ENCODE assay signal across 1 cellular context in genomic region chr1:111592389-111593361, GRCh38.
TF ChIP-seq lines count a peak whose summit lies in the region.

No MANE protein-coding gene starts in this region.

TF ChIP-seq in GM12878, 131 proteins besides CTCF, POLR2A, EP300 and RAD21 (continued from another document and continues in another):
- TF ChIP-seq, protein P1, sequence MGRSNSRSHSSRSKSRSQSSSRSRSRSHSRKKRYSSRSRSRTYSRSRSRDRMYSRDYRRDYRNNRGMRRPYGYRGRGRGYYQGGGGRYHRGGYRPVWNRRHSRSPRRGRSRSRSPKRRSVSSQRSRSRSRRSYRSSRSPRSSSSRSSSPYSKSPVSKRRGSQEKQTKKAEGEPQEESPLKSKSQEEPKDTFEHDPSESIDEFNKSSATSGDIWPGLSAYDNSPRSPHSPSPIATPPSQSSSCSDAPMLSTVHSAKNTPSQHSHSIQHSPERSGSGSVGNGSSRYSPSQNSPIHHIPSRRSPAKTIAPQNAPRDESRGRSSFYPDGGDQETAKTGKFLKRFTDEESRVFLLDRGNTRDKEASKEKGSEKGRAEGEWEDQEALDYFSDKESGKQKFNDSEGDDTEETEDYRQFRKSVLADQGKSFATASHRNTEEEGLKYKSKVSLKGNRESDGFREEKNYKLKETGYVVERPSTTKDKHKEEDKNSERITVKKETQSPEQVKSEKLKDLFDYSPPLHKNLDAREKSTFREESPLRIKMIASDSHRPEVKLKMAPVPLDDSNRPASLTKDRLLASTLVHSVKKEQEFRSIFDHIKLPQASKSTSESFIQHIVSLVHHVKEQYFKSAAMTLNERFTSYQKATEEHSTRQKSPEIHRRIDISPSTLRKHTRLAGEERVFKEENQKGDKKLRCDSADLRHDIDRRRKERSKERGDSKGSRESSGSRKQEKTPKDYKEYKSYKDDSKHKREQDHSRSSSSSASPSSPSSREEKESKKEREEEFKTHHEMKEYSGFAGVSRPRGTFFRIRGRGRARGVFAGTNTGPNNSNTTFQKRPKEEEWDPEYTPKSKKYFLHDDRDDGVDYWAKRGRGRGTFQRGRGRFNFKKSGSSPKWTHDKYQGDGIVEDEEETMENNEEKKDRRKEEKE (IDR thresholded peaks at IDR 0.05), result no peak
- TF ChIP-seq NR2C2 (IDR thresholded peaks at IDR 0.05; ENCODE audit: borderline replicate concordance, control insufficient read depth, insufficient read length, low read depth), result no peak
- TF ChIP-seq POLR2AphosphoS5 (IDR thresholded peaks at IDR 0.05; ENCODE audit: low read length), result peak; percentile 72
- TF ChIP-seq, protein P2, sequence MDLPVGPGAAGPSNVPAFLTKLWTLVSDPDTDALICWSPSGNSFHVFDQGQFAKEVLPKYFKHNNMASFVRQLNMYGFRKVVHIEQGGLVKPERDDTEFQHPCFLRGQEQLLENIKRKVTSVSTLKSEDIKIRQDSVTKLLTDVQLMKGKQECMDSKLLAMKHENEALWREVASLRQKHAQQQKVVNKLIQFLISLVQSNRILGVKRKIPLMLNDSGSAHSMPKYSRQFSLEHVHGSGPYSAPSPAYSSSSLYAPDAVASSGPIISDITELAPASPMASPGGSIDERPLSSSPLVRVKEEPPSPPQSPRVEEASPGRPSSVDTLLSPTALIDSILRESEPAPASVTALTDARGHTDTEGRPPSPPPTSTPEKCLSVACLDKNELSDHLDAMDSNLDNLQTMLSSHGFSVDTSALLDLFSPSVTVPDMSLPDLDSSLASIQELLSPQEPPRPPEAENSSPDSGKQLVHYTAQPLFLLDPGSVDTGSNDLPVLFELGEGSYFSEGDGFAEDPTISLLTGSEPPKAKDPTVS (IDR thresholded peaks at IDR 0.05; ENCODE audit: low read depth, low read length), result peak; percentile 37; the same call in 1 of the 2 replicates
- peak; percentile 99 for TF ChIP-seq MEF2A (IDR thresholded peaks at IDR 0.05; ENCODE audit: insufficient read depth, low read depth, low read length)
- TF ChIP-seq ZNF24 (IDR thresholded peaks at IDR 0.05), result 0 out of 2 replicates have a peak, but pooled peaks have one; percentile 10
- peak; percentile 76; the same call in 2 of the 3 replicates for TF ChIP-seq POU2F2 (IDR thresholded peaks at IDR 0.05; ENCODE audit: borderline replicate concordance, low read depth, low read length)
- peak; percentile 58; the same call in 1 of the 2 replicates for TF ChIP-seq ZBTB33 (IDR thresholded peaks at IDR 0.05)
- no peak for TF ChIP-seq BRCA1 (IDR thresholded peaks at IDR 0.05; ENCODE audit: low read depth, low read length)
- peak; percentile 78; the same call in 1 of the 2 replicates for TF ChIP-seq RB1 (IDR thresholded peaks at IDR 0.05; ENCODE audit: borderline replicate concordance)
- 0 out of 4 replicates have a peak, but pooled peaks of 1 of the 2 experiments have one; percentile 28 for TF ChIP-seq CEBPB (IDR thresholded peaks at IDR 0.05; ENCODE audit: borderline replicate concordance in 1 of 2, low read depth in 2 of 2, low read length in 2 of 2)
- TF ChIP-seq ESRRA (IDR thresholded peaks at IDR 0.05; ENCODE audit: low read length), result no peak
- TF ChIP-seq RFX5 (IDR thresholded peaks at IDR 0.05; ENCODE audit: low read depth, low read length), result peak; percentile 95
- TF ChIP-seq CHD4 (IDR thresholded peaks at IDR 0.05), result no peak
- TF ChIP-seq BHLHE40 (IDR thresholded peaks at IDR 0.05; ENCODE audit: borderline replicate concordance in 1 of 2, low read depth in 2 of 2, low read length in 1 of 2), result peak; percentile 85 to 89; a peak in 3 of 4 replicates
- TF ChIP-seq POLR2AphosphoS2 (IDR thresholded peaks at IDR 0.05; ENCODE audit: low read depth, low read length), result no peak
- peak; percentile 27; the same call in 1 of the 2 replicates for TF ChIP-seq RAD51 (IDR thresholded peaks at IDR 0.05)
- peak; percentile 91 for TF ChIP-seq CHD2 (IDR thresholded peaks at IDR 0.05; ENCODE audit: borderline replicate concordance, low read depth, low read length)
- no peak for TF ChIP-seq MAX (IDR thresholded peaks at IDR 0.05; ENCODE audit: low read depth, low read length)
- no peak for TF ChIP-seq SREBF1 (IDR thresholded peaks at IDR 0.05; ENCODE audit: low read length)
- TF ChIP-seq TCF7 (IDR thresholded peaks at IDR 0.05; ENCODE audit: borderline replicate concordance), result peak; percentile 73
- TF ChIP-seq ATF3 (IDR thresholded peaks at IDR 0.05; ENCODE audit: borderline replicate concordance, extremely low read depth, low read depth, low read length), result no peak
- peak in 1 of 2 experiments; percentile 94; a peak in 2 of 4 replicates for TF ChIP-seq ETV6 (conservative IDR thresholded peaks at IDR 0.05 in 1 of 2, IDR thresholded peaks at IDR 0.05 in 1 of 2; ENCODE audit: borderline replicate concordance in 1 of 2, low read depth in 1 of 2)
- TF ChIP-seq, protein P3, sequence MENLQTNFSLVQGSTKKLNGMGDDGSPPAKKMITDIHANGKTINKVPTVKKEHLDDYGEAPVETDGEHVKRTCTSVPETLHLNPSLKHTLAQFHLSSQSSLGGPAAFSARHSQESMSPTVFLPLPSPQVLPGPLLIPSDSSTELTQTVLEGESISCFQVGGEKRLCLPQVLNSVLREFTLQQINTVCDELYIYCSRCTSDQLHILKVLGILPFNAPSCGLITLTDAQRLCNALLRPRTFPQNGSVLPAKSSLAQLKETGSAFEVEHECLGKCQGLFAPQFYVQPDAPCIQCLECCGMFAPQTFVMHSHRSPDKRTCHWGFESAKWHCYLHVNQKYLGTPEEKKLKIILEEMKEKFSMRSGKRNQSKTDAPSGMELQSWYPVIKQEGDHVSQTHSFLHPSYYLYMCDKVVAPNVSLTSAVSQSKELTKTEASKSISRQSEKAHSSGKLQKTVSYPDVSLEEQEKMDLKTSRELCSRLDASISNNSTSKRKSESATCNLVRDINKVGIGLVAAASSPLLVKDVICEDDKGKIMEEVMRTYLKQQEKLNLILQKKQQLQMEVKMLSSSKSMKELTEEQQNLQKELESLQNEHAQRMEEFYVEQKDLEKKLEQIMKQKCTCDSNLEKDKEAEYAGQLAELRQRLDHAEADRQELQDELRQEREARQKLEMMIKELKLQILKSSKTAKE (IDR thresholded peaks at IDR 0.05; ENCODE audit: low read depth, poor library complexity, severe bottlenecking), result peak; percentile 99
- TF ChIP-seq IRF4 (IDR thresholded peaks at IDR 0.05; ENCODE audit: low read depth, low read length), result no peak
- 0 out of 2 replicates have a peak, but pooled peaks have one; percentile 22 for TF ChIP-seq STAT1 (conservative IDR thresholded peaks at IDR 0.05)
- TF ChIP-seq NFIC (IDR thresholded peaks at IDR 0.05; ENCODE audit: low read depth, low read length), result peak; percentile 97
- TF ChIP-seq HCFC1 (IDR thresholded peaks at IDR 0.05; ENCODE audit: low read length), result no peak
- peak; percentile 61; the same call in 1 of the 2 replicates for TF ChIP-seq MXI1 (IDR thresholded peaks at IDR 0.05; ENCODE audit: low read depth, low read length)
- TF ChIP-seq NBN (IDR thresholded peaks at IDR 0.05), result peak; percentile 99
- TF ChIP-seq, protein P4, sequence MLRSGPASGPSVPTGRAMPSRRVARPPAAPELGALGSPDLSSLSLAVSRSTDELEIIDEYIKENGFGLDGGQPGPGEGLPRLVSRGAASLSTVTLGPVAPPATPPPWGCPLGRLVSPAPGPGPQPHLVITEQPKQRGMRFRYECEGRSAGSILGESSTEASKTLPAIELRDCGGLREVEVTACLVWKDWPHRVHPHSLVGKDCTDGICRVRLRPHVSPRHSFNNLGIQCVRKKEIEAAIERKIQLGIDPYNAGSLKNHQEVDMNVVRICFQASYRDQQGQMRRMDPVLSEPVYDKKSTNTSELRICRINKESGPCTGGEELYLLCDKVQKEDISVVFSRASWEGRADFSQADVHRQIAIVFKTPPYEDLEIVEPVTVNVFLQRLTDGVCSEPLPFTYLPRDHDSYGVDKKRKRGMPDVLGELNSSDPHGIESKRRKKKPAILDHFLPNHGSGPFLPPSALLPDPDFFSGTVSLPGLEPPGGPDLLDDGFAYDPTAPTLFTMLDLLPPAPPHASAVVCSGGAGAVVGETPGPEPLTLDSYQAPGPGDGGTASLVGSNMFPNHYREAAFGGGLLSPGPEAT (IDR thresholded peaks at IDR 0.05; ENCODE audit: low read depth), result peak; percentile 97
- TF ChIP-seq, protein P5, sequence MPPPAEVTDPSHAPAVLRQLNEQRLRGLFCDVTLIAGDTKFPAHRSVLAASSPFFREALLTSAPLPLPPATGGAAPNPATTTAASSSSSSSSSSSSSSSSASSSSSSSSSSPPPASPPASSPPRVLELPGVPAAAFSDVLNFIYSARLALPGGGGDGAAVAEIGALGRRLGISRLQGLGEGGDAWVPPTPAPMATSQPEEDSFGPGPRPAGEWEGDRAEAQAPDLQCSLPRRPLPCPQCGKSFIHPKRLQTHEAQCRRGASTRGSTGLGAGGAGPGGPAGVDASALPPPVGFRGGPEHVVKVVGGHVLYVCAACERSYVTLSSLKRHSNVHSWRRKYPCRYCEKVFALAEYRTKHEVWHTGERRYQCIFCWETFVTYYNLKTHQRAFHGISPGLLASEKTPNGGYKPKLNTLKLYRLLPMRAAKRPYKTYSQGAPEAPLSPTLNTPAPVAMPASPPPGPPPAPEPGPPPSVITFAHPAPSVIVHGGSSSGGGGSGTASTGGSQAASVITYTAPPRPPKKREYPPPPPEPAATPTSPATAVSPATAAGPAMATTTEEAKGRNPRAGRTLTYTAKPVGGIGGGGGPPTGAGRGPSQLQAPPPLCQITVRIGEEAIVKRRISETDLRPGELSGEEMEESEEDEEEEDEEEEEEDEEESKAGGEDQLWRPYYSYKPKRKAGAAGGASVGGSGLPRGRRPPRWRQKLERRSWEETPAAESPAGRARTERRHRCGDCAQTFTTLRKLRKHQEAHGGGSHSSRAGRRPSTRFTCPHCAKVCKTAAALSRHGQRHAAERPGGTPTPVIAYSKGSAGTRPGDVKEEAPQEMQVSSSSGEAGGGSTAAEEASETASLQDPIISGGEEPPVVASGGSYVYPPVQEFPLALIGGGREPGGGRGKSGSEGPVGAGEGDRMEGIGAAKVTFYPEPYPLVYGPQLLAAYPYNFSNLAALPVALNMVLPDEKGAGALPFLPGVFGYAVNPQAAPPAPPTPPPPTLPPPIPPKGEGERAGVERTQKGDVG (CRISPR knock-in tag; IDR thresholded peaks at IDR 0.05), result no peak; the same call in 1 of the 2 replicates
- TF ChIP-seq MLLT1 (IDR thresholded peaks at IDR 0.05), result peak; percentile 95
- peak; percentile 68; the same call in 1 of the 2 replicates for TF ChIP-seq TCF3 (IDR thresholded peaks at IDR 0.05; ENCODE audit: borderline replicate concordance, insufficient read depth, low read depth, low read length)
- TF ChIP-seq BMI1 (IDR thresholded peaks at IDR 0.05; ENCODE audit: borderline replicate concordance), result peak; percentile 73
- peak; percentile 97 for TF ChIP-seq EED (IDR thresholded peaks at IDR 0.05; ENCODE audit: low read depth)
- TF ChIP-seq SREBF2 (IDR thresholded peaks at IDR 0.05; ENCODE audit: low read length), result no peak
- TF ChIP-seq, protein P6, sequence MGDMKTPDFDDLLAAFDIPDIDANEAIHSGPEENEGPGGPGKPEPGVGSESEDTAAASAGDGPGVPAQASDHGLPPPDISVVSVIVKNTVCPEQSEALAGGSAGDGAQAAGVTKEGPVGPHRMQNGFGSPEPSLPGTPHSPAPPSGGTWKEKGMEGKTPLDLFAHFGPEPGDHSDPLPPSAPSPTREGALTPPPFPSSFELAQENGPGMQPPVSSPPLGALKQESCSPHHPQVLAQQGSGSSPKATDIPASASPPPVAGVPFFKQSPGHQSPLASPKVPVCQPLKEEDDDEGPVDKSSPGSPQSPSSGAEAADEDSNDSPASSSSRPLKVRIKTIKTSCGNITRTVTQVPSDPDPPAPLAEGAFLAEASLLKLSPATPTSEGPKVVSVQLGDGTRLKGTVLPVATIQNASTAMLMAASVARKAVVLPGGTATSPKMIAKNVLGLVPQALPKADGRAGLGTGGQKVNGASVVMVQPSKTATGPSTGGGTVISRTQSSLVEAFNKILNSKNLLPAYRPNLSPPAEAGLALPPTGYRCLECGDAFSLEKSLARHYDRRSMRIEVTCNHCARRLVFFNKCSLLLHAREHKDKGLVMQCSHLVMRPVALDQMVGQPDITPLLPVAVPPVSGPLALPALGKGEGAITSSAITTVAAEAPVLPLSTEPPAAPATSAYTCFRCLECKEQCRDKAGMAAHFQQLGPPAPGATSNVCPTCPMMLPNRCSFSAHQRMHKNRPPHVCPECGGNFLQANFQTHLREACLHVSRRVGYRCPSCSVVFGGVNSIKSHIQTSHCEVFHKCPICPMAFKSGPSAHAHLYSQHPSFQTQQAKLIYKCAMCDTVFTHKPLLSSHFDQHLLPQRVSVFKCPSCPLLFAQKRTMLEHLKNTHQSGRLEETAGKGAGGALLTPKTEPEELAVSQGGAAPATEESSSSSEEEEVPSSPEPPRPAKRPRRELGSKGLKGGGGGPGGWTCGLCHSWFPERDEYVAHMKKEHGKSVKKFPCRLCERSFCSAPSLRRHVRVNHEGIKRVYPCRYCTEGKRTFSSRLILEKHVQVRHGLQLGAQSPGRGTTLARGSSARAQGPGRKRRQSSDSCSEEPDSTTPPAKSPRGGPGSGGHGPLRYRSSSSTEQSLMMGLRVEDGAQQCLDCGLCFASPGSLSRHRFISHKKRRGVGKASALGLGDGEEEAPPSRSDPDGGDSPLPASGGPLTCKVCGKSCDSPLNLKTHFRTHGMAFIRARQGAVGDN (IDR thresholded peaks at IDR 0.05), result peak; percentile 80
